19 cellular contexts compared by ENCODE assay signal in genomic region chr12:108787539-108787938, GRCh38.
"Had no signal": no experiment of that assay in that cellular context is flagged by ENCODE, and none has a peak within 500 bp of the region (broad histone marks: within the 10 kb centered on the region; RNA-seq: fewer than 3 reads in every experiment).

No MANE protein-coding gene starts in this region.

- H3K9me3 ChIP-seq: ascending aorta, left lung, upper lobe of left lung had no signal

- DNase-seq: activated CD4-positive, alpha-beta T cell treated with anti-CD3 and anti-CD28 coated beads for 48 hours; activated CD4-positive, CD25-positive, alpha-beta regulatory T cell; activated CD8-positive, alpha-beta T cell treated with anti-CD3 and anti-CD28 coated beads for 36 hours; activated naive CD4-positive, alpha-beta T cell treated with anti-CD3 and anti-CD28 coated beads for 36 hours; activated naive CD8-positive, alpha-beta T cell treated with anti-CD3 and anti-CD28 coated beads, Interleukin-2, amount 50 U/mL, for 24 hours; activated T-cell treated with anti-CD3 and anti-CD28 coated beads, Interleukin-2, amount 50 U/mL, for 1 hour; dermis blood vessel endothelial cell; effector memory CD4-positive, alpha-beta T cell; glutamatergic neuron; naive thymus-derived CD8-positive, alpha-beta T cell; stimulated activated CD4-positive, alpha-beta T cell treated with anti-CD3 and anti-CD28 coated beads, Interleukin-15, amount 100 ng/mL, for 24 hours; stimulated activated CD4-positive, alpha-beta T cell treated with anti-CD3 and anti-CD28 coated beads, Interleukin-4, amount 100 ng/mL, for 1 hour; stimulated activated naive CD8-positive, alpha-beta T cell treated with anti-CD3 and anti-CD28 coated beads, Interleukin-15, amount 100 ng/mL, for 72 hours; T1000; upper lobe of left lung had no signal

- H3K27me3 Mint-ChIP-seq: activated CD8-positive, alpha-beta T cell treated with anti-CD3 and anti-CD28 coated beads for 36 hours; activated naive CD8-positive, alpha-beta T cell treated with anti-CD3 and anti-CD28 coated beads, Interleukin-2, amount 50 U/mL, for 24 hours; activated T-helper 17 cell treated with anti-CD3 and anti-CD28 coated beads, Interleukin-2, amount 50 U/mL, for 72 hours; naive thymus-derived CD8-positive, alpha-beta T cell; stimulated activated naive CD8-positive, alpha-beta T cell treated with anti-CD3 and anti-CD28 coated beads, Interleukin-15, amount 100 ng/mL, for 72 hours had no signal

- H3K9me3 Mint-ChIP-seq: activated CD8-positive, alpha-beta T cell treated with anti-CD3 and anti-CD28 coated beads for 36 hours; activated naive CD4-positive, alpha-beta T cell treated with anti-CD3 and anti-CD28 coated beads for 36 hours; activated naive CD8-positive, alpha-beta T cell treated with anti-CD3 and anti-CD28 coated beads, Interleukin-2, amount 50 U/mL, for 24 hours; activated T-helper 17 cell treated with anti-CD3 and anti-CD28 coated beads, Interleukin-2, amount 50 U/mL, for 72 hours; naive thymus-derived CD8-positive, alpha-beta T cell; stimulated activated naive CD8-positive, alpha-beta T cell treated with anti-CD3 and anti-CD28 coated beads, Interleukin-15, amount 100 ng/mL, for 72 hours had no signal

- H3K27ac Mint-ChIP-seq: activated CD8-positive, alpha-beta T cell treated with anti-CD3 and anti-CD28 coated beads for 36 hours; activated naive CD4-positive, alpha-beta T cell treated with anti-CD3 and anti-CD28 coated beads for 36 hours; activated naive CD8-positive, alpha-beta T cell treated with anti-CD3 and anti-CD28 coated beads, Interleukin-2, amount 50 U/mL, for 24 hours; activated T-helper 17 cell treated with anti-CD3 and anti-CD28 coated beads, Interleukin-2, amount 50 U/mL, for 72 hours had no signal

- H3K27me3 ChIP-seq: ascending aorta, left lung, upper lobe of left lung had no signal

- H3K4me3 ChIP-seq: ascending aorta, left lung, skin epidermis, upper lobe of left lung had no signal

- H3K4me1 Mint-ChIP-seq: activated naive CD8-positive, alpha-beta T cell treated with anti-CD3 and anti-CD28 coated beads, Interleukin-2, amount 50 U/mL, for 24 hours; activated T-helper 17 cell treated with anti-CD3 and anti-CD28 coated beads, Interleukin-2, amount 50 U/mL, for 72 hours; stimulated activated naive CD8-positive, alpha-beta T cell treated with anti-CD3 and anti-CD28 coated beads, Interleukin-15, amount 100 ng/mL, for 72 hours had no signal

- ATAC-seq: activated CD8-positive, alpha-beta T cell treated with anti-CD3 and anti-CD28 coated beads for 36 hours; activated naive CD8-positive, alpha-beta T cell treated with anti-CD3 and anti-CD28 coated beads, Interleukin-2, amount 50 U/mL, for 24 hours; activated T-helper 17 cell treated with anti-CD3 and anti-CD28 coated beads, Interleukin-2, amount 50 U/mL, for 72 hours; left lung; naive thymus-derived CD8-positive, alpha-beta T cell; stimulated activated naive CD8-positive, alpha-beta T cell treated with anti-CD3 and anti-CD28 coated beads, Interleukin-15, amount 100 ng/mL, for 72 hours had no signal

- H3K4me3 Mint-ChIP-seq: activated CD8-positive, alpha-beta T cell treated with anti-CD3 and anti-CD28 coated beads for 36 hours; activated naive CD4-positive, alpha-beta T cell treated with anti-CD3 and anti-CD28 coated beads for 36 hours; activated naive CD8-positive, alpha-beta T cell treated with anti-CD3 and anti-CD28 coated beads, Interleukin-2, amount 50 U/mL, for 24 hours; activated T-helper 17 cell treated with anti-CD3 and anti-CD28 coated beads, Interleukin-2, amount 50 U/mL, for 72 hours; naive thymus-derived CD8-positive, alpha-beta T cell; stimulated activated naive CD8-positive, alpha-beta T cell treated with anti-CD3 and anti-CD28 coated beads, Interleukin-15, amount 100 ng/mL, for 72 hours had no signal
